9 cellular contexts compared by ENCODE assay signal in the genomic region with DNA sequence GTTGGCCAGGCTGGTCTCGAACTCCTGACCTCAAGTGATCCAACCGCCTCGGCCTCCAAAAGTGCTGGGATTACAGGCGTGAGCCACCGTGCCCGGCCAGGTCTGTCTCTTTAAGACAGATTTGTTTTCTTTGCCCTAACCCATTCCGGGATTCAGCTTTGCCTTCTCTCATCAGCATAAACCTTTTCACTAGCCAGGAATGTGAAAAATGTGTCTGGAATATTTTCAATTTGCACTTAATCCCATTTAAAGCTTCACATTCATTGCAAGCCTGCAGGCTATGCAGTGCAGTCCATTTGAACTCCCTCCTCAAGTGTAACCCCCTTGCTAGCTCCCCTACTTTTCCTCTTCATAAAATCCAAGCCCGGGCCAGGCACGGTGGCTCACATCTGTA. TPM values are rescaled to one million over a fixed set of nuclear protein-coding genes. Genes with fewer than 3 reads are reported as not detected.
A peak's percentile ranks its signal among the peaks of the same experiment; 100 is the strongest.
DNase-seq lines count a peak whose midpoint lies in the region; ATAC-seq, FAIRE-seq and TF ChIP-seq lines count a peak whose summit lies in the region.
"Had no signal": no experiment of that assay in that cellular context is flagged by ENCODE, and none has a peak within 500 bp of the region (broad histone marks: within the 10 kb centered on the region; RNA-seq: fewer than 3 reads in every experiment).

No MANE protein-coding gene starts in this region.

- H3K36me3 Mint-ChIP-seq in CD4-positive, CD25-positive, alpha-beta regulatory T cell = no peaks in the 10 kb centered on the region
- no peaks in the 10 kb centered on the region for H3K36me3 Mint-ChIP-seq in MCF 10A (ENCODE audit: insufficient read depth, unreplicated experiment)
- no peaks in the 10 kb centered on the region for H3K36me3 Mint-ChIP-seq in naive thymus-derived CD8-positive, alpha-beta T cell

- H3K9ac ChIP-seq in IMR-90 (ENCODE audit: low read depth, low read length) = no peak overlapping the region

- H3K4me1 ChIP-seq in CD4-positive, CD25-positive, alpha-beta regulatory T cell (ENCODE audit: control insufficient read depth, insufficient read depth, low read length, poor library complexity, severe bottlenecking) = peaks cover 11% of the 10 kb centered on the region
- H3K4me1 ChIP-seq in IMR-90 (ENCODE audit: control insufficient read depth, insufficient read depth, low read length) (no peaks in the 10 kb centered on the region), ovary (ENCODE audit: insufficient read depth) (peaks cover 4% of the 10 kb centered on the region), transverse colon (peaks cover 0 to 12% (median 5%) of the 10 kb centered on the region in 4 donors)

- peak overlapping the region; percentile 23; the same call in 1 of the 2 replicates for H3K4me2 ChIP-seq in IMR-90 (ENCODE audit: low read depth, low read length)

- dilution Hi-C loops in IMR-90 (cut with HindIII; ENCODE audit: low sequenced_read_pairs, unreplicated experiment) = no loop called here

- no peaks in the 10 kb centered on the region for H3K9me1 ChIP-seq in IMR-90 (ENCODE audit: insufficient read depth, low read length)

- TF ChIP-seq CTCF in IMR-90 (conservative IDR thresholded peaks at IDR 0.05; ENCODE audit: low read depth, low read length) (no peak), MCF 10A (IDR thresholded peaks at IDR 0.05; ENCODE audit: unreplicated experiment) (no peak), ovary (IDR thresholded peaks at IDR 0.05) (no peak), transverse colon (IDR thresholded peaks at IDR 0.05) (no peak)

- no peak overlapping the region for H3K23ac ChIP-seq in IMR-90 (ENCODE audit: low read depth, low read length)

- H3K27ac Mint-ChIP-seq in CD4-positive, CD25-positive, alpha-beta regulatory T cell = peak overlapping the region in 1 of 3 donors; percentile 91
- no peak overlapping the region for H3K27ac Mint-ChIP-seq in MCF 10A (ENCODE audit: low read depth, unreplicated experiment)
- peak overlapping the region in 7 of 10 donors; percentile 21 to 95 (median 91) for H3K27ac Mint-ChIP-seq in naive thymus-derived CD8-positive, alpha-beta T cell

- WGBS in IMR-90 (ENCODE audit: extremely low coverage in 2 of 2, insufficient read length in 1 of 2), 2 experiments = 72% methylated on average over 7 of the region's 9 CpGs; no CpG with 5 or more reads in 1 of the 2 experiments
- 15 to 32% (median 31%) methylated on average over 9 of the region's 9 CpGs for WGBS in ovary, 3 donors
- 55 to 57% methylated on average over 5 to 9 of the region's 9 CpGs for WGBS in transverse colon (ENCODE audit: low coverage in 1 of 2), 2 donors

- peak overlapping the region; percentile 1 for H2BK120ac ChIP-seq in IMR-90 (ENCODE audit: low read depth, low read length)

- no peak overlapping the region for H3K4ac ChIP-seq in IMR-90 (ENCODE audit: low read depth, low read length)

- intact Hi-C loops in IMR-90 (cut with micrococcal nuclease) = no loop called here
- intact Hi-C loops in MCF 10A (cut with micrococcal nuclease) = no loop called here
- intact Hi-C loops in ovary (cut with DNase I) = no loop called here
- intact Hi-C loops in transverse colon (cut with DNase I; ENCODE audit: low total_unique reads) = no loop called here

- no peaks in the 10 kb centered on the region for H3K9me3 Mint-ChIP-seq in CD4-positive, CD25-positive, alpha-beta regulatory T cell
- no peaks in the 10 kb centered on the region for H3K9me3 Mint-ChIP-seq in MCF 10A (ENCODE audit: unreplicated experiment)
- no peaks in the 10 kb centered on the region for H3K9me3 Mint-ChIP-seq in naive thymus-derived CD8-positive, alpha-beta T cell

- no peak for FAIRE-seq in urothelium cell line (lab: Jason Lieb, UNC)

- CTCF ChIA-PET in IMR-90 (lab: Yijun Ruan, JAX) = no interaction called here
- CTCF ChIA-PET in MCF 10A (lab: Yijun Ruan, JAX) = interaction anchor here (0.6 kb wide), 1 partner anchor 62 kb away, joined by 3 read pairs; no protein-coding TSS in a partner anchor

- TF ChIP-seq POLR2A in IMR-90 (IDR thresholded peaks at IDR 0.05; ENCODE audit: low read depth, low read length) (no peak), ovary (IDR thresholded peaks at IDR 0.05) (no peak), transverse colon (IDR thresholded peaks at IDR 0.05) (no peak)

- no peaks in the 10 kb centered on the region for H3K27me3 ChIP-seq in CD4-positive, CD25-positive, alpha-beta regulatory T cell (ENCODE audit: control insufficient read depth, insufficient read depth, low read length)
- H3K27me3 ChIP-seq in IMR-90 (ENCODE audit: control insufficient read depth, insufficient read depth, low read length) (no peaks in the 10 kb centered on the region), ovary (no peaks in the 10 kb centered on the region), transverse colon (no peaks in the 10 kb centered on the region)

- peak overlapping the region; percentile 70 for H2AFZ ChIP-seq in IMR-90 (replicated peaks; ENCODE audit: low read length, poor library complexity)

- TF ChIP-seq EP300 in ovary (IDR thresholded peaks at IDR 0.05) (no peak), transverse colon (IDR thresholded peaks at IDR 0.05; ENCODE audit: low read depth) (no peak)

- no peak for ATAC-seq in CD4-positive, CD25-positive, alpha-beta regulatory T cell (ENCODE audit: low read depth in 2 of 2)
- ATAC-seq in IMR-90 (ENCODE audit: low read depth) (peak; percentile 13), HG03565 (IDR thresholded peaks at IDR 0.05; ENCODE audit: unreplicated experiment) (no peak)
- no peak for ATAC-seq in naive thymus-derived CD8-positive, alpha-beta T cell

- POLR2A ChIA-PET in IMR-90 (lab: Charles Lee; ENCODE audit: unreplicated experiment) (interaction anchor here (0.5 kb wide), 1 partner anchor 51 kb away, joined by 8 read pairs; no protein-coding TSS in a partner anchor), MCF 10A (lab: Yijun Ruan, JAX) (interaction anchor here (0.6 to 2.4 kb wide), 3 partner anchors 63 to 82 kb away, joined by 3 to 7 read pairs (median 6); a partner anchor contains a TSS)
- POLR2A ChIA-PET in naive thymus-derived CD8-positive, alpha-beta T cell (lab: Charles Lee) = interaction anchor here (1.2 to 2.7 kb wide), 2 partner anchors 14 to 64 kb away, joined by 3 to 19 read pairs; a partner anchor contains a TSS

- in situ Hi-C loops in IMR-90 (cut with MboI; ENCODE audit: low sequenced_read_pairs) (no loop called here), transverse colon (cut with MboI; ENCODE audit: low pct_ligation_motif_present in 1 of 4, low pct_unique_long_range_greater_than_20kb in 1 of 4, low sequenced_read_pairs in 3 of 4) (no loop called here)

- no peak overlapping the region for H3K4me3 ChIP-seq in CD4-positive, CD25-positive, alpha-beta regulatory T cell (ENCODE audit: low read depth, low read length)
- H3K4me3 ChIP-seq in IMR-90 (ENCODE audit: insufficient read depth, low read depth, low read length) (no peak overlapping the region), ovary (no peak overlapping the region), transverse colon (peak overlapping the region in 1 of 4 donors; percentile 87)

- no peak overlapping the region for H2BK5ac ChIP-seq in IMR-90 (ENCODE audit: low read depth, low read length, poor library complexity, severe bottlenecking)

- H3K9me3 ChIP-seq in CD4-positive, CD25-positive, alpha-beta regulatory T cell (ENCODE audit: control insufficient read depth in 2 of 2, low read length in 2 of 2) = no peaks in the 10 kb centered on the region
- H3K9me3 ChIP-seq in IMR-90 (ENCODE audit: control insufficient read depth, insufficient read depth, low read length) (no peaks in the 10 kb centered on the region), ovary (no peaks in the 10 kb centered on the region), transverse colon (no peaks in the 10 kb centered on the region)

- no peak overlapping the region for H2BK15ac ChIP-seq in IMR-90 (ENCODE audit: low read depth, low read length)

- H3K27me3 Mint-ChIP-seq in CD4-positive, CD25-positive, alpha-beta regulatory T cell = peaks cover 7% of the 10 kb centered on the region
- peaks cover 10% of the 10 kb centered on the region for H3K27me3 Mint-ChIP-seq in MCF 10A (ENCODE audit: insufficient read depth, unreplicated experiment)
- H3K27me3 Mint-ChIP-seq in naive thymus-derived CD8-positive, alpha-beta T cell = peaks cover 0 to 6% (median 0%) of the 10 kb centered on the region in 5 donors

- BruUV-seq in IMR-90 (replicated peaks; lab: Mats Ljungman, UMichigan) (no TSS peak), MCF 10A (replicated peaks; lab: Mats Ljungman, UMichigan) (no TSS peak)

- H3K4me3 Mint-ChIP-seq in CD4-positive, CD25-positive, alpha-beta regulatory T cell = peak overlapping the region; percentile 83 to 98 (median 92)
- H3K4me3 Mint-ChIP-seq in MCF 10A (ENCODE audit: unreplicated experiment) = peak overlapping the region; percentile 86
- H3K4me3 Mint-ChIP-seq in naive thymus-derived CD8-positive, alpha-beta T cell = peak overlapping the region; percentile 80 to 99 (median 96)

- no peak for TF ChIP-seq RAD21 in IMR-90 (IDR thresholded peaks at IDR 0.05; ENCODE audit: low read length)

- H2AK5ac ChIP-seq in IMR-90 (ENCODE audit: low read depth, low read length) = no peak overlapping the region

- no peak overlapping the region for H3K27ac ChIP-seq in CD4-positive, CD25-positive, alpha-beta regulatory T cell (ENCODE audit: insufficient read depth, low read length, poor library complexity, severe bottlenecking)
- H3K27ac ChIP-seq in IMR-90 (ENCODE audit: insufficient read depth, low read length) = peak overlapping the region; percentile 12; the same call in 1 of the 2 replicates
- H3K27ac ChIP-seq in ovary = no peak overlapping the region
- no peak overlapping the region for H3K27ac ChIP-seq in transverse colon

- H3K79me1 ChIP-seq in IMR-90 (ENCODE audit: low read depth in 1 of 2, low read length in 2 of 2) = peaks cover 0 to 20% of the 10 kb centered on the region in 2 experiments; a peak in 3 of 4 replicates

- H3K14ac ChIP-seq in IMR-90 (replicated peaks; ENCODE audit: low read depth, low read length) = no peak overlapping the region

- peaks cover 6% of the 10 kb centered on the region; the same call in 1 of the 2 replicates for H4K20me1 ChIP-seq in IMR-90 (ENCODE audit: insufficient read depth, low read length)

- H3K56ac ChIP-seq in IMR-90 (ENCODE audit: extremely low read depth, insufficient read depth, low read length) = no peak overlapping the region

- DNase-seq in CD4-positive, CD25-positive, alpha-beta regulatory T cell = no peak
- DNase-seq in IMR-90 (peak; percentile 44), MCF 10A (ENCODE audit: unreplicated experiment) (peak; percentile 32), ovary (no peak), urothelium cell line (ENCODE audit: low spot score) (no peak), transverse colon (no peak)
- no peak for DNase-seq in naive thymus-derived CD8-positive, alpha-beta T cell

- H3K4me1 Mint-ChIP-seq in CD4-positive, CD25-positive, alpha-beta regulatory T cell = peaks cover 0 to 30% (median 9%) of the 10 kb centered on the region in 4 donors
- H3K4me1 Mint-ChIP-seq in MCF 10A (ENCODE audit: insufficient read depth, unreplicated experiment) = peaks cover 6% of the 10 kb centered on the region
- peaks cover 11 to 24% (median 19%) of the 10 kb centered on the region in 4 donors for H3K4me1 Mint-ChIP-seq in naive thymus-derived CD8-positive, alpha-beta T cell

- no peak overlapping the region for H2AK9ac ChIP-seq in IMR-90 (replicated peaks; ENCODE audit: low read depth, low read length, poor library complexity)

- peak overlapping the region in 1 of 2 experiments; percentile 31; a peak in 2 of 4 replicates for H4K8ac ChIP-seq in IMR-90 (ENCODE audit: low read depth in 2 of 2, low read length in 2 of 2)

- peak overlapping the region; percentile 59 for H4K5ac ChIP-seq in IMR-90 (ENCODE audit: low read depth, low read length)

- H3K18ac ChIP-seq in IMR-90 (ENCODE audit: low read depth, low read length) = no peak overlapping the region

- H2BK20ac ChIP-seq in IMR-90 (ENCODE audit: low read depth, low read length) = no peak overlapping the region

- H4K91ac ChIP-seq in IMR-90 (ENCODE audit: insufficient read depth, low read depth, low read length) = no peak overlapping the region; the same call in 1 of the 2 replicates

- no peaks in the 10 kb centered on the region for H3K36me3 ChIP-seq in CD4-positive, CD25-positive, alpha-beta regulatory T cell (ENCODE audit: control insufficient read depth, insufficient read depth, low read length)
- H3K36me3 ChIP-seq in IMR-90 (ENCODE audit: control insufficient read depth, insufficient read depth, low read length) = no peaks in the 10 kb centered on the region
- H3K36me3 ChIP-seq in ovary = no peaks in the 10 kb centered on the region
- H3K36me3 ChIP-seq in transverse colon = no peaks in the 10 kb centered on the region

RNA-seq across cellular contexts. Expression of a gene that starts 0.9 kb away (rescaled TPM):
- 27.4 TPM for total RNA-seq in CD4-positive, CD25-positive, alpha-beta regulatory T cell
- 100 to 1,000 TPM; 101 to 160 (median 144) TPM for polyA plus RNA-seq in CD4-positive, CD25-positive, alpha-beta regulatory T cell
- total RNA-seq in IMR-90 (2012; rRNA removed) = 9.2 and 10.6 TPM in 2 replicates
- polyA plus RNA-seq in IMR-90 (2012; rRNA removed) = 25.7 and 48.9 TPM in 2 replicates
- 61.5 and 62.1 TPM in 2 replicates for polyA plus RNA-seq in IMR-90 (2012; cell fraction: cytosol; rRNA removed)
- polyA plus RNA-seq in IMR-90 (2012; cell fraction: nucleus; rRNA removed; ENCODE audit: low replicate concordance) = 7.7 and 30.6 TPM in 2 replicates
- 15.3 and 22.0 TPM in 2 replicates for total RNA-seq in MCF 10A (2022)
- 10 to 100 TPM; 30.1 to 31.7 TPM for total RNA-seq in naive thymus-derived CD8-positive, alpha-beta T cell
- 100 to 1,000 TPM; 118 to 154 (median 144) TPM for polyA plus RNA-seq in naive thymus-derived CD8-positive, alpha-beta T cell
- 10 to 100 TPM; 13.9 to 49.1 (median 19.3) TPM for total RNA-seq in ovary
- polyA plus RNA-seq in ovary = 1 to 10 TPM in 1 of 2 donors, not detected in 1; 8.6 TPM
- 10 to 100 TPM in 3 of 4 donors, 1 to 10 TPM in 1; 8.0 to 48.7 (median 32.5) TPM for total RNA-seq in transverse colon

RNA-seq across cellular contexts. Expression of a gene that starts 29.7 kb away (rescaled TPM):
- total RNA-seq in CD4-positive, CD25-positive, alpha-beta regulatory T cell = 1.5 TPM
- under 1 TPM in 1 of 4 donors, not detected in 3; 0.53 TPM for polyA plus RNA-seq in CD4-positive, CD25-positive, alpha-beta regulatory T cell
- total RNA-seq in IMR-90 (2012; rRNA removed) (0.36 and 0.56 TPM in 2 replicates), MCF 10A (2022) (0.44 and 0.68 TPM in 2 replicates), ovary (under 1 TPM in 4 of 7 donors, not detected in 3; 0.15 to 0.57 (median 0.35) TPM), transverse colon (under 1 TPM in 2 of 4 donors, not detected in 2; 0.55 to 0.79 TPM)
- polyA plus RNA-seq in IMR-90 (2012; rRNA removed) (5.7 and 7.4 TPM in 2 replicates), ovary (under 1 TPM in 1 of 2 donors, not detected in 1; 0.31 TPM)
- polyA plus RNA-seq in IMR-90 (2012; cell fraction: cytosol; rRNA removed) = 6.7 and 7.2 TPM in 2 replicates
- polyA plus RNA-seq in IMR-90 (2012; cell fraction: nucleus; rRNA removed; ENCODE audit: low replicate concordance) = 6.1 and 23.6 TPM in 2 replicates
- total RNA-seq in naive thymus-derived CD8-positive, alpha-beta T cell = 1 to 10 TPM in 1 of 2 experiments, under 1 TPM in 1; 0.62 to 1.1 TPM
- polyA plus RNA-seq in naive thymus-derived CD8-positive, alpha-beta T cell = under 1 TPM; 0.16 to 0.60 (median 0.22) TPM
- total RNA-seq: dermis microvascular lymphatic vessel endothelial cell had no signal

Comparison
In these comparisons a context has a peak if more than half of its experiments do, and no peak if none do; other contexts are left out.
1. DNase-seq: peak in IMR-90 (single experiment) and MCF 10A (single experiment); none in CD4-positive, CD25-positive, alpha-beta regulatory T cell (0 of 3), naive thymus-derived CD8-positive, alpha-beta T cell (0 of 10), ovary (0 of 5), urothelium cell line (single experiment) and transverse colon (single experiment).
2. Peak in every context shown above with its lines, with median percentiles within 50 percentile points of each other: H3K4me3 Mint-ChIP-seq.